ENCODE assay signal across 18 cellular contexts in genomic region chr2:219722276-219722883, GRCh38.
DNase-seq lines count a peak whose midpoint lies in the region; ATAC-seq and TF ChIP-seq lines count a peak whose summit lies in the region.
"Had no signal": no experiment of that assay in that cellular context is flagged by ENCODE, and none has a peak within 500 bp of the region (broad histone marks: within the 10 kb centered on the region; RNA-seq: fewer than 3 reads in every experiment).

No MANE protein-coding gene starts in this region.

- no peak overlapping the region for H3K4me2 ChIP-seq in neural progenitor cell

- no peak for ATAC-seq in GM21737 (IDR thresholded peaks at IDR 0.05; ENCODE audit: unreplicated experiment)
- no peak for ATAC-seq in GM18907 (IDR thresholded peaks at IDR 0.05; ENCODE audit: unreplicated experiment)
- ATAC-seq: effector memory CD8-positive, alpha-beta T cell; WTC11 had no signal

- no peaks in the 10 kb centered on the region for H3K79me2 ChIP-seq in neural progenitor cell (ENCODE audit: low read depth)

- H3K4me1 Mint-ChIP-seq in neural progenitor cell, result peaks cover 4% of the 10 kb centered on the region

- H4K20me1 ChIP-seq in neural progenitor cell (ENCODE audit: low read depth), result no peaks in the 10 kb centered on the region

- H2AFZ ChIP-seq in neural progenitor cell (replicated peaks), result no peak overlapping the region

- no peak overlapping the region for H3K4me3 ChIP-seq in neural progenitor cell
- H3K4me3 ChIP-seq: Peyer's patch had no signal

- DNase-seq in COLO829 (ENCODE audit: low spot score) (peak; percentile 32), HPDE6-E6E7 (ENCODE audit: extremely low spot score) (peak; percentile 81), astrocyte of the hippocampus (ENCODE audit: low read depth, low spot score) (peak; percentile 65), islet precursor cell (peak; percentile 32), SIG-M5 treated with dmso at 0.1 percent for 504 hours (lab: John Stamatoyannopoulos, UW; ENCODE audit: unreplicated experiment) (no peak), neural progenitor cell (ENCODE audit: low spot score) (no peak)
- DNase-seq: effector memory CD8-positive, alpha-beta T cell; GDM1; NCI-H2081 treated with DMSO at 0.1 percent for 48 hours; Peyer's patch; small intestine; stimulated activated CD4-positive, alpha-beta T cell treated with anti-CD3 and anti-CD28 coated beads, Interleukin-4, amount 100 ng/mL, for 4 hours; stimulated activated CD8-positive, alpha-beta memory T cell treated with anti-CD3 and anti-CD28 coated beads, Interleukin-4, amount 100 ng/mL, for 48 hours; substantia nigra had no signal

- H3K9me3 ChIP-seq in neural progenitor cell (ENCODE audit: low read depth), result no peaks in the 10 kb centered on the region
- H3K9me3 ChIP-seq: Peyer's patch had no signal

- no peaks in the 10 kb centered on the region for H3K36me3 ChIP-seq in neural progenitor cell
- H3K36me3 ChIP-seq: Peyer's patch had no signal

- no peaks in the 10 kb centered on the region for H3F3A ChIP-seq in neural progenitor cell (ENCODE audit: low read depth)

- no peak overlapping the region for H3K4me3 Mint-ChIP-seq in neural progenitor cell
- H3K4me3 Mint-ChIP-seq: effector memory CD8-positive, alpha-beta T cell; T-helper 1 cell treated with Interleukin-12 subunit alpha and Interleukin-12 subunit beta and Interleukin-4 antibody, amounts not matched to agents 30 μg/mL and 1 μg/mL, for 36 hours; WTC11 had no signal

- H3K27ac Mint-ChIP-seq in neural progenitor cell, result no peak overlapping the region
- H3K27ac Mint-ChIP-seq: effector memory CD8-positive, alpha-beta T cell; T-helper 1 cell treated with Interleukin-12 subunit alpha and Interleukin-12 subunit beta and Interleukin-4 antibody, amounts not matched to agents 30 μg/mL and 1 μg/mL, for 36 hours; WTC11 had no signal

- H3K27me3 Mint-ChIP-seq in neural progenitor cell (ENCODE audit: insufficient read depth, low read depth), result peaks cover 2% of the 10 kb centered on the region

- H3K9ac ChIP-seq in neural progenitor cell, result no peak overlapping the region

- no peaks in the 10 kb centered on the region for H3K27me3 ChIP-seq in neural progenitor cell
- H3K27me3 ChIP-seq: Peyer's patch had no signal

- no peak for TF ChIP-seq CTCF in neural progenitor cell (IDR thresholded peaks at IDR 0.05)

- no peak overlapping the region for H3K27ac ChIP-seq in neural progenitor cell
- H3K27ac ChIP-seq: Peyer's patch had no signal

- H3K9me3 Mint-ChIP-seq in neural progenitor cell, result peaks cover 3% of the 10 kb centered on the region
- H3K9me3 Mint-ChIP-seq: effector memory CD8-positive, alpha-beta T cell; T-helper 1 cell treated with Interleukin-12 subunit alpha and Interleukin-12 subunit beta and Interleukin-4 antibody, amounts not matched to agents 30 μg/mL and 1 μg/mL, for 36 hours had no signal

- peaks cover under 1% of the 10 kb centered on the region for H3K4me1 ChIP-seq in neural progenitor cell
- H3K4me1 ChIP-seq: Peyer's patch had no signal

- no peaks in the 10 kb centered on the region for H3K36me3 Mint-ChIP-seq in neural progenitor cell
- H3K36me3 Mint-ChIP-seq: WTC11 had no signal

Comparison
In these comparisons a context has a peak if more than half of its experiments do, and no peak if none do; other contexts are left out.
1. DNase-seq: peak in COLO829 (single experiment), HPDE6-E6E7 (single experiment), astrocyte of the hippocampus (single experiment) and islet precursor cell (single experiment); none in SIG-M5 treated with dmso at 0.1 percent for 504 hours (single experiment) and neural progenitor cell (single experiment).